In the genomic region with DNA sequence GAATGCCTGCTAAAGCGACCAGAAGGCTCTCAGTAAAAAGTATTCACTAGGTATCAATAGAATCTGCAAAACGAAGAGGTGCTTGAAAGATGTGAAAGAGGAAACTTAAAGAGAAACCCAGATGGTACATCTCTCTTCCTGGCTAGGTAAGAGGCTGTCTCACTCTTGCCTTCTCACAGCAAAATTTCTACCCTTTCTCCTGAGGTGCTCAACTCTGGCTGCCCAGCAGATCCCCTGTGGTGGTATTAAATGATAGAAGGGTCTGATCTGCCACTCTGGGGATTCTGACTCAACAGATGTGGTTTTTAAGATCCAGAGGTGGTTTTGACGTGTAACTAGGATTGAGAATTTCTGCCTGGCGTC, we compare ENCODE assay signal across 1 cellular context.
TF ChIP-seq lines count a peak whose summit lies in the region.

No MANE protein-coding gene starts in this region.

TF ChIP-seq in GM23338, 12 proteins besides CTCF, POLR2A, EP300 and RAD21:
- TF ChIP-seq POLR2AphosphoS5 (IDR thresholded peaks at IDR 0.05; ENCODE audit: low read depth), result no peak
- TF ChIP-seq, protein P1, sequence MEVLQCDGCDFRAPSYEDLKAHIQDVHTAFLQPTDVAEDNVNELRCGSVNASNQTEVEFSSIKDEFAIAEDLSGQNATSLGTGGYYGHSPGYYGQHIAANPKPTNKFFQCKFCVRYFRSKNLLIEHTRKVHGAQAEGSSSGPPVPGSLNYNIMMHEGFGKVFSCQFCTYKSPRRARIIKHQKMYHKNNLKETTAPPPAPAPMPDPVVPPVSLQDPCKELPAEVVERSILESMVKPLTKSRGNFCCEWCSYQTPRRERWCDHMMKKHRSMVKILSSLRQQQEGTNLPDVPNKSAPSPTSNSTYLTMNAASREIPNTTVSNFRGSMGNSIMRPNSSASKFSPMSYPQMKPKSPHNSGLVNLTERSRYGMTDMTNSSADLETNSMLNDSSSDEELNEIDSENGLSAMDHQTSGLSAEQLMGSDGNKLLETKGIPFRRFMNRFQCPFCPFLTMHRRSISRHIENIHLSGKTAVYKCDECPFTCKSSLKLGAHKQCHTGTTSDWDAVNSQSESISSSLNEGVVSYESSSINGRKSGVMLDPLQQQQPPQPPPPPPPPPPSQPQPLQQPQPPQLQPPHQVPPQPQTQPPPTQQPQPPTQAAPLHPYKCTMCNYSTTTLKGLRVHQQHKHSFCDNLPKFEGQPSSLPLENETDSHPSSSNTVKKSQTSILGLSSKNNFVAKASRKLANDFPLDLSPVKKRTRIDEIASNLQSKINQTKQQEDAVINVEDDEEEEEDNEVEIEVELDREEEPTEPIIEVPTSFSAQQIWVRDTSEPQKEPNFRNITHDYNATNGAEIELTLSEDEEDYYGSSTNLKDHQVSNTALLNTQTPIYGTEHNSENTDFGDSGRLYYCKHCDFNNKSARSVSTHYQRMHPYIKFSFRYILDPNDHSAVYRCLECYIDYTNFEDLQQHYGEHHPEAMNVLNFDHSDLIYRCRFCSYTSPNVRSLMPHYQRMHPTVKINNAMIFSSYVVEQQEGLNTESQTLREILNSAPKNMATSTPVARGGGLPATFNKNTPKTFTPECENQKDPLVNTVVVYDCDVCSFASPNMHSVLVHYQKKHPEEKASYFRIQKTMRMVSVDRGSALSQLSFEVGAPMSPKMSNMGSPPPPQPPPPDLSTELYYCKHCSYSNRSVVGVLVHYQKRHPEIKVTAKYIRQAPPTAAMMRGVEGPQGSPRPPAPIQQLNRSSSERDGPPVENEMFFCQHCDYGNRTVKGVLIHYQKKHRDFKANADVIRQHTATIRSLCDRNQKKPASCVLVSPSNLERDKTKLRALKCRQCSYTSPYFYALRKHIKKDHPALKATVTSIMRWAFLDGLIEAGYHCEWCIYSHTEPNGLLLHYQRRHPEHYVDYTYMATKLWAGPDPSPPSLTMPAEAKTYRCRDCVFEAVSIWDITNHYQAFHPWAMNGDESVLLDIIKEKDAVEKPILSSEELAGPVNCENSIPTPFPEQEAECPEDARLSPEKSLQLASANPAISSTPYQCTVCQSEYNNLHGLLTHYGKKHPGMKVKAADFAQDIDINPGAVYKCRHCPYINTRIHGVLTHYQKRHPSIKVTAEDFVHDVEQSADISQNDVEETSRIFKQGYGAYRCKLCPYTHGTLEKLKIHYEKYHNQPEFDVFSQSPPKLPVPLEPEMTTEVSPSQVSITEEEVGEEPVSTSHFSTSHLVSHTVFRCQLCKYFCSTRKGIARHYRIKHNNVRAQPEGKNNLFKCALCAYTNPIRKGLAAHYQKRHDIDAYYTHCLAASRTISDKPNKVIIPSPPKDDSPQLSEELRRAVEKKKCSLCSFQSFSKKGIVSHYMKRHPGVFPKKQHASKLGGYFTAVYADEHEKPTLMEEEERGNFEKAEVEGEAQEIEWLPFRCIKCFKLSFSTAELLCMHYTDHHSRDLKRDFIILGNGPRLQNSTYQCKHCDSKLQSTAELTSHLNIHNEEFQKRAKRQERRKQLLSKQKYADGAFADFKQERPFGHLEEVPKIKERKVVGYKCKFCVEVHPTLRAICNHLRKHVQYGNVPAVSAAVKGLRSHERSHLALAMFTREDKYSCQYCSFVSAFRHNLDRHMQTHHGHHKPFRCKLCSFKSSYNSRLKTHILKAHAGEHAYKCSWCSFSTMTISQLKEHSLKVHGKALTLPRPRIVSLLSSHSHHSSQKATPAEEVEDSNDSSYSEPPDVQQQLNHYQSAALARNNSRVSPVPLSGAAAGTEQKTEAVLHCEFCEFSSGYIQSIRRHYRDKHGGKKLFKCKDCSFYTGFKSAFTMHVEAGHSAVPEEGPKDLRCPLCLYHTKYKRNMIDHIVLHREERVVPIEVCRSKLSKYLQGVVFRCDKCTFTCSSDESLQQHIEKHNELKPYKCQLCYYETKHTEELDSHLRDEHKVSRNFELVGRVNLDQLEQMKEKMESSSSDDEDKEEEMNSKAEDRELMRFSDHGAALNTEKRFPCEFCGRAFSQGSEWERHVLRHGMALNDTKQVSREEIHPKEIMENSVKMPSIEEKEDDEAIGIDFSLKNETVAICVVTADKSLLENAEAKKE (CRISPR knock-in tag; IDR thresholded peaks at IDR 0.05), result no peak
- no peak for TF ChIP-seq STAT1 (IDR thresholded peaks at IDR 0.05; ENCODE audit: unreplicated experiment)
- no peak for TF ChIP-seq EZH2 (IDR thresholded peaks at IDR 0.05; ENCODE audit: low read depth, unreplicated experiment)
- no peak for TF ChIP-seq EZH2phosphoT487 (IDR thresholded peaks at IDR 0.05; ENCODE audit: unreplicated experiment)
- TF ChIP-seq JUNB (IDR thresholded peaks at IDR 0.05; ENCODE audit: unreplicated experiment), result no peak
- no peak for TF ChIP-seq ETS1 (IDR thresholded peaks at IDR 0.05)
- no peak for TF ChIP-seq ZNF331 (CRISPR knock-in tag; IDR thresholded peaks at IDR 0.05; ENCODE audit: low read depth)
- TF ChIP-seq CREB1 (CRISPR knock-in tag; IDR thresholded peaks at IDR 0.05; ENCODE audit: low read depth), result no peak
TF ChIP-seq in GM23338: peak in this region for 0.
